In the genomic region with DNA sequence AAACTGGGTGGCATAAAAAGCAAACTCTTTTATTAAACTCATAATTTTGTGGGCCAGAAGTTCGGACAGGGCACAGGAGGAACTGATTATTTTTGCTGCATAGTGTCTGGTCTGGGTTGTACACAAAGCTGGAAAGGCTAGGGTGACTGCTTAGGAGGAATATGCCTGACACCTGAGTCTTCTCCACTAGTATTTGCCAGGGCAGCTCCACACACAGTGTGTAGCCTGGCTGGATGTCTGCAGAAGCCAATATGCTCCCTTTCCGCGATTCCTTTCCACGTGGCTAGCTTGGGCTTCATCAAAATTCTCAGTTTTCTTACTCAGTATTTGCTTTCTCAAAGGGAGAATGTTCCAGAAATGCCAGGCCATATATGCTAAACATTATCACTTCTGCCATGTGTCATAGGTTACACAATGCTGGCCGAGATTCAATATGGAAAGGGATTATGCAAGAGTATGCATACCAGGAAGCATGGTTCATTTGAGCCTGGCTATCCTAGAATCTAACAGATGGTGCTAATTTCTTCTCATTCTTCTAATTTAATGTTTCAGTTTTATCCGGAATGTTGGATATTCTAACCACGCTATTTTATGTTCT, we compare ENCODE assay signal across 1 cellular context.
TF ChIP-seq lines count a peak whose summit lies in the region.

No MANE protein-coding gene starts in this region.

TF ChIP-seq in GM23338, 12 proteins besides CTCF, POLR2A, EP300 and RAD21 (continued from another document):
- TF ChIP-seq, protein P1, sequence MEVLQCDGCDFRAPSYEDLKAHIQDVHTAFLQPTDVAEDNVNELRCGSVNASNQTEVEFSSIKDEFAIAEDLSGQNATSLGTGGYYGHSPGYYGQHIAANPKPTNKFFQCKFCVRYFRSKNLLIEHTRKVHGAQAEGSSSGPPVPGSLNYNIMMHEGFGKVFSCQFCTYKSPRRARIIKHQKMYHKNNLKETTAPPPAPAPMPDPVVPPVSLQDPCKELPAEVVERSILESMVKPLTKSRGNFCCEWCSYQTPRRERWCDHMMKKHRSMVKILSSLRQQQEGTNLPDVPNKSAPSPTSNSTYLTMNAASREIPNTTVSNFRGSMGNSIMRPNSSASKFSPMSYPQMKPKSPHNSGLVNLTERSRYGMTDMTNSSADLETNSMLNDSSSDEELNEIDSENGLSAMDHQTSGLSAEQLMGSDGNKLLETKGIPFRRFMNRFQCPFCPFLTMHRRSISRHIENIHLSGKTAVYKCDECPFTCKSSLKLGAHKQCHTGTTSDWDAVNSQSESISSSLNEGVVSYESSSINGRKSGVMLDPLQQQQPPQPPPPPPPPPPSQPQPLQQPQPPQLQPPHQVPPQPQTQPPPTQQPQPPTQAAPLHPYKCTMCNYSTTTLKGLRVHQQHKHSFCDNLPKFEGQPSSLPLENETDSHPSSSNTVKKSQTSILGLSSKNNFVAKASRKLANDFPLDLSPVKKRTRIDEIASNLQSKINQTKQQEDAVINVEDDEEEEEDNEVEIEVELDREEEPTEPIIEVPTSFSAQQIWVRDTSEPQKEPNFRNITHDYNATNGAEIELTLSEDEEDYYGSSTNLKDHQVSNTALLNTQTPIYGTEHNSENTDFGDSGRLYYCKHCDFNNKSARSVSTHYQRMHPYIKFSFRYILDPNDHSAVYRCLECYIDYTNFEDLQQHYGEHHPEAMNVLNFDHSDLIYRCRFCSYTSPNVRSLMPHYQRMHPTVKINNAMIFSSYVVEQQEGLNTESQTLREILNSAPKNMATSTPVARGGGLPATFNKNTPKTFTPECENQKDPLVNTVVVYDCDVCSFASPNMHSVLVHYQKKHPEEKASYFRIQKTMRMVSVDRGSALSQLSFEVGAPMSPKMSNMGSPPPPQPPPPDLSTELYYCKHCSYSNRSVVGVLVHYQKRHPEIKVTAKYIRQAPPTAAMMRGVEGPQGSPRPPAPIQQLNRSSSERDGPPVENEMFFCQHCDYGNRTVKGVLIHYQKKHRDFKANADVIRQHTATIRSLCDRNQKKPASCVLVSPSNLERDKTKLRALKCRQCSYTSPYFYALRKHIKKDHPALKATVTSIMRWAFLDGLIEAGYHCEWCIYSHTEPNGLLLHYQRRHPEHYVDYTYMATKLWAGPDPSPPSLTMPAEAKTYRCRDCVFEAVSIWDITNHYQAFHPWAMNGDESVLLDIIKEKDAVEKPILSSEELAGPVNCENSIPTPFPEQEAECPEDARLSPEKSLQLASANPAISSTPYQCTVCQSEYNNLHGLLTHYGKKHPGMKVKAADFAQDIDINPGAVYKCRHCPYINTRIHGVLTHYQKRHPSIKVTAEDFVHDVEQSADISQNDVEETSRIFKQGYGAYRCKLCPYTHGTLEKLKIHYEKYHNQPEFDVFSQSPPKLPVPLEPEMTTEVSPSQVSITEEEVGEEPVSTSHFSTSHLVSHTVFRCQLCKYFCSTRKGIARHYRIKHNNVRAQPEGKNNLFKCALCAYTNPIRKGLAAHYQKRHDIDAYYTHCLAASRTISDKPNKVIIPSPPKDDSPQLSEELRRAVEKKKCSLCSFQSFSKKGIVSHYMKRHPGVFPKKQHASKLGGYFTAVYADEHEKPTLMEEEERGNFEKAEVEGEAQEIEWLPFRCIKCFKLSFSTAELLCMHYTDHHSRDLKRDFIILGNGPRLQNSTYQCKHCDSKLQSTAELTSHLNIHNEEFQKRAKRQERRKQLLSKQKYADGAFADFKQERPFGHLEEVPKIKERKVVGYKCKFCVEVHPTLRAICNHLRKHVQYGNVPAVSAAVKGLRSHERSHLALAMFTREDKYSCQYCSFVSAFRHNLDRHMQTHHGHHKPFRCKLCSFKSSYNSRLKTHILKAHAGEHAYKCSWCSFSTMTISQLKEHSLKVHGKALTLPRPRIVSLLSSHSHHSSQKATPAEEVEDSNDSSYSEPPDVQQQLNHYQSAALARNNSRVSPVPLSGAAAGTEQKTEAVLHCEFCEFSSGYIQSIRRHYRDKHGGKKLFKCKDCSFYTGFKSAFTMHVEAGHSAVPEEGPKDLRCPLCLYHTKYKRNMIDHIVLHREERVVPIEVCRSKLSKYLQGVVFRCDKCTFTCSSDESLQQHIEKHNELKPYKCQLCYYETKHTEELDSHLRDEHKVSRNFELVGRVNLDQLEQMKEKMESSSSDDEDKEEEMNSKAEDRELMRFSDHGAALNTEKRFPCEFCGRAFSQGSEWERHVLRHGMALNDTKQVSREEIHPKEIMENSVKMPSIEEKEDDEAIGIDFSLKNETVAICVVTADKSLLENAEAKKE (CRISPR knock-in tag; IDR thresholded peaks at IDR 0.05): no peak
- TF ChIP-seq EZH2 (IDR thresholded peaks at IDR 0.05; ENCODE audit: low read depth, unreplicated experiment) (no peak), JUNB (IDR thresholded peaks at IDR 0.05; ENCODE audit: unreplicated experiment) (no peak)
- TF ChIP-seq, protein P2, sequence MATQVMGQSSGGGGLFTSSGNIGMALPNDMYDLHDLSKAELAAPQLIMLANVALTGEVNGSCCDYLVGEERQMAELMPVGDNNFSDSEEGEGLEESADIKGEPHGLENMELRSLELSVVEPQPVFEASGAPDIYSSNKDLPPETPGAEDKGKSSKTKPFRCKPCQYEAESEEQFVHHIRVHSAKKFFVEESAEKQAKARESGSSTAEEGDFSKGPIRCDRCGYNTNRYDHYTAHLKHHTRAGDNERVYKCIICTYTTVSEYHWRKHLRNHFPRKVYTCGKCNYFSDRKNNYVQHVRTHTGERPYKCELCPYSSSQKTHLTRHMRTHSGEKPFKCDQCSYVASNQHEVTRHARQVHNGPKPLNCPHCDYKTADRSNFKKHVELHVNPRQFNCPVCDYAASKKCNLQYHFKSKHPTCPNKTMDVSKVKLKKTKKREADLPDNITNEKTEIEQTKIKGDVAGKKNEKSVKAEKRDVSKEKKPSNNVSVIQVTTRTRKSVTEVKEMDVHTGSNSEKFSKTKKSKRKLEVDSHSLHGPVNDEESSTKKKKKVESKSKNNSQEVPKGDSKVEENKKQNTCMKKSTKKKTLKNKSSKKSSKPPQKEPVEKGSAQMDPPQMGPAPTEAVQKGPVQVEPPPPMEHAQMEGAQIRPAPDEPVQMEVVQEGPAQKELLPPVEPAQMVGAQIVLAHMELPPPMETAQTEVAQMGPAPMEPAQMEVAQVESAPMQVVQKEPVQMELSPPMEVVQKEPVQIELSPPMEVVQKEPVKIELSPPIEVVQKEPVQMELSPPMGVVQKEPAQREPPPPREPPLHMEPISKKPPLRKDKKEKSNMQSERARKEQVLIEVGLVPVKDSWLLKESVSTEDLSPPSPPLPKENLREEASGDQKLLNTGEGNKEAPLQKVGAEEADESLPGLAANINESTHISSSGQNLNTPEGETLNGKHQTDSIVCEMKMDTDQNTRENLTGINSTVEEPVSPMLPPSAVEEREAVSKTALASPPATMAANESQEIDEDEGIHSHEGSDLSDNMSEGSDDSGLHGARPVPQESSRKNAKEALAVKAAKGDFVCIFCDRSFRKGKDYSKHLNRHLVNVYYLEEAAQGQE (IDR thresholded peaks at IDR 0.05; ENCODE audit: unreplicated experiment): no peak
TF ChIP-seq in GM23338: peak in this region for 0.
